In genomic region chr9:87876708-87877107, GRCh38 we compare ENCODE assay signal across 23 cellular contexts. TPM values are rescaled to one million over a fixed set of nuclear protein-coding genes. Genes with fewer than 3 reads are reported as not detected.
A peak's percentile ranks its signal among the peaks of the same experiment; 100 is the strongest.
DNase-seq lines count a peak whose midpoint lies in the region; ATAC-seq, FAIRE-seq and TF ChIP-seq lines count a peak whose summit lies in the region.
"Had no signal": no experiment of that assay in that cellular context is flagged by ENCODE, and none has a peak within 500 bp of the region (broad histone marks: within the 10 kb centered on the region; RNA-seq: fewer than 3 reads in every experiment).

No MANE protein-coding gene starts in this region.

- no peaks in the 10 kb centered on the region for H3K79me2 ChIP-seq in astrocyte (ENCODE audit: insufficient read depth, low read length)

- H4K20me1 ChIP-seq in astrocyte (ENCODE audit: insufficient read depth, low read length), result no peaks in the 10 kb centered on the region

- POLR2A ChIA-PET in HEK293 (lab: Yijun Ruan, JAX), result no interaction called here

- DNase-seq in activated CD8-positive, alpha-beta memory T cell treated with anti-CD3 and anti-CD28 coated beads for 24 hours, result peak; percentile 17
- no peak for DNase-seq in activated CD8-positive, alpha-beta memory T cell treated with anti-CD3 and anti-CD28 coated beads, Interleukin-2, amount 50 U/mL, for 4 hours
- DNase-seq in astrocyte (ENCODE audit: low read depth), result no peak
- DNase-seq in substantia nigra (lab: John Stamatoyannopoulos, UW), result no peak
- no peak for DNase-seq in upper lobe of right lung
- DNase-seq: DMS153; DND-41; MM.1S; NCI-H2029; NCI-H446 treated with DMSO at 0.1 percent for 48 hours; NCI-H526; NCI-H82; NK-92 treated with Interleukin-12 subunit alpha and Interleukin-12 subunit beta, amount 100 ng/mL, for 24 hours; PC-3 had no signal

- peaks cover 16% of the 10 kb centered on the region for H3K27me3 Mint-ChIP-seq in astrocyte (ENCODE audit: low read depth, unreplicated experiment)
- peaks cover 13% of the 10 kb centered on the region for H3K27me3 Mint-ChIP-seq in nephron (ENCODE audit: low read depth)

- H3K9ac ChIP-seq in astrocyte (ENCODE audit: low read length), result no peak overlapping the region
- H3K9ac ChIP-seq: KMS-11 had no signal

- TF ChIP-seq CTCF in HEK293 (tag by site-specific recombination; IDR thresholded peaks at IDR 0.05) (no peak), astrocyte (IDR thresholded peaks at IDR 0.05; ENCODE audit: insufficient read depth, low read depth, low read length) (no peak), nephron (IDR thresholded peaks at IDR 0.05; ENCODE audit: unreplicated experiment in 3 of 3) (no peak), upper lobe of right lung (IDR thresholded peaks at IDR 0.05) (no peak)

- H2AFZ ChIP-seq in astrocyte (ENCODE audit: low read depth, low read length), result no peak overlapping the region

- H3K27me3 ChIP-seq in astrocyte (ENCODE audit: insufficient read depth, low read length) (no peaks in the 10 kb centered on the region), upper lobe of right lung (no peaks in the 10 kb centered on the region)

- H3K36me3 Mint-ChIP-seq in astrocyte (ENCODE audit: low read depth, unreplicated experiment) (peaks cover 2% of the 10 kb centered on the region), nephron (ENCODE audit: low read depth) (no peaks in the 10 kb centered on the region)
- H3K36me3 Mint-ChIP-seq: IgD-negative memory B cell had no signal

- intact Hi-C loops in upper lobe of right lung (cut with DNase I), result no loop called here

- H3K4me1 Mint-ChIP-seq in astrocyte (ENCODE audit: low read depth, unreplicated experiment) (peaks cover 24% of the 10 kb centered on the region), nephron (peaks cover 35% of the 10 kb centered on the region)
- H3K4me1 Mint-ChIP-seq: IgD-negative memory B cell had no signal

- H3K27ac ChIP-seq in HEK293 (ENCODE audit: extremely low read depth, low read depth, low read length) (no peak overlapping the region), astrocyte (ENCODE audit: low read depth, low read length) (no peak overlapping the region), substantia nigra (ENCODE audit: low read depth, low read length, poor library complexity, severe bottlenecking) (no peak overlapping the region), upper lobe of right lung (no peak overlapping the region)
- H3K27ac ChIP-seq: KMS-11 had no signal

- H3K36me3 ChIP-seq in HEK293 (ENCODE audit: control insufficient read depth in 2 of 2, insufficient read depth in 1 of 2, low read length in 2 of 2) (no peaks in the 10 kb centered on the region), astrocyte (ENCODE audit: insufficient read depth, low read length) (no peaks in the 10 kb centered on the region), upper lobe of right lung (no peaks in the 10 kb centered on the region)

- H3K4me1 ChIP-seq in HEK293 (ENCODE audit: control insufficient read depth, insufficient read depth, low read length) (no peaks in the 10 kb centered on the region), astrocyte (ENCODE audit: insufficient read depth, low read length) (peaks cover 4% of the 10 kb centered on the region), upper lobe of right lung (no peaks in the 10 kb centered on the region)

- H3K27ac Mint-ChIP-seq in astrocyte (ENCODE audit: unreplicated experiment) (peak overlapping the region; percentile 81), nephron (peak overlapping the region in 2 of 3 experiments; percentile 59 to 96)
- H3K27ac Mint-ChIP-seq: IgD-negative memory B cell had no signal

- no peak for ATAC-seq in upper lobe of right lung
- no peak for ATAC-seq in HG02852 (IDR thresholded peaks at IDR 0.05; ENCODE audit: unreplicated experiment)
- ATAC-seq: PC-3 had no signal

- CTCF ChIA-PET in HEK293 (lab: Yijun Ruan, JAX), result interaction anchor here (0.6 kb wide), 1 partner anchor 1444 kb away, joined by 3 read pairs; no protein-coding TSS in a partner anchor

- H3K4me3 Mint-ChIP-seq in astrocyte (ENCODE audit: unreplicated experiment) (no peak overlapping the region), nephron (no peak overlapping the region)
- H3K4me3 Mint-ChIP-seq: IgD-negative memory B cell had no signal

- H3K4me3 ChIP-seq in HEK293 (ENCODE audit: low read depth, low read length), result no peak overlapping the region
- no peak overlapping the region for H3K4me3 ChIP-seq in astrocyte (ENCODE audit: insufficient read depth, low read depth, low read length)
- no peak overlapping the region for H3K4me3 ChIP-seq in upper lobe of right lung

- H3K9me3 Mint-ChIP-seq in astrocyte (ENCODE audit: unreplicated experiment) (peaks cover 7% of the 10 kb centered on the region), nephron (peaks cover 3% of the 10 kb centered on the region)

- H3K9me3 ChIP-seq in HEK293 (ENCODE audit: control insufficient read depth, insufficient read depth, low read depth, low read length) (no peaks in the 10 kb centered on the region), astrocyte (ENCODE audit: insufficient read depth, low read depth, low read length) (peaks cover 7% of the 10 kb centered on the region), upper lobe of right lung (no peaks in the 10 kb centered on the region)

- H3K4me2 ChIP-seq in astrocyte (ENCODE audit: low read length), result no peak overlapping the region
- H3K4me2 ChIP-seq: KMS-11 had no signal

- FAIRE-seq in astrocyte (lab: Jason Lieb, UNC), result no peak
- FAIRE-seq: GM12892, GM19239 had no signal

TF ChIP-seq in HEK293, 187 proteins besides CTCF, POLR2A, EP300 and RAD21:
- TF ChIP-seq GLIS1 (tag by site-specific recombination; IDR thresholded peaks at IDR 0.05) (peak; percentile 96), ZNF416 (tag by site-specific recombination; IDR thresholded peaks at IDR 0.05) (no peak)
TF ChIP-seq in HEK293: peak in this region for 1.

RNA-seq across cellular contexts. Expression of gene SPATA31E1, which starts 6.0 kb away (rescaled TPM):
- not detected in 2 replicates for total RNA-seq in astrocyte
- not detected for total RNA-seq in upper lobe of right lung
- total RNA-seq: A172, H7 had no signal

RNA-seq across cellular contexts. Expression of gene SPATA31C1, which starts 41.1 kb away (rescaled TPM):
- total RNA-seq in astrocyte, result not detected in 2 replicates
- total RNA-seq in upper lobe of right lung, result not detected
- total RNA-seq: A172, PC-3 had no signal
